Comparison of ENCODE assay signal across 11 cellular contexts in genomic region chr12:118188690-118189371, GRCh38. TPM values are rescaled to one million over a fixed set of nuclear protein-coding genes. Genes with fewer than 3 reads are reported as not detected.
DNase-seq lines count a peak whose midpoint lies in the region; ATAC-seq, FAIRE-seq and TF ChIP-seq lines count a peak whose summit lies in the region.
"Had no signal": no experiment of that assay in that cellular context is flagged by ENCODE, and none has a peak within 500 bp of the region (broad histone marks: within the 10 kb centered on the region; RNA-seq: fewer than 3 reads in every experiment).

No MANE protein-coding gene starts in this region.

- H3K9ac ChIP-seq in HepG2 (ENCODE audit: insufficient read depth, low read depth, low read length): no peak overlapping the region

- peaks cover 12% of the 10 kb centered on the region for H3K36me3 Mint-ChIP-seq in activated CD4-positive, alpha-beta memory T cell treated with anti-CD3 and anti-CD28 coated beads, Interleukin-2, amount 10 ng/mL, durations not matched to agents 7 days and 5 days (ENCODE audit: low read depth)
- H3K36me3 Mint-ChIP-seq in immature natural killer cell: peaks cover 0 to 11% (median 6%) of the 10 kb centered on the region in 3 donors

- H3K4me1 Mint-ChIP-seq in activated CD4-positive, alpha-beta memory T cell treated with anti-CD3 and anti-CD28 coated beads, Interleukin-2, amount 10 ng/mL, durations not matched to agents 7 days and 5 days: no peaks in the 10 kb centered on the region
- H3K4me1 Mint-ChIP-seq in immature natural killer cell: peaks cover 3 to 46% of the 10 kb centered on the region in 2 donors

- TF ChIP-seq POLR2A in HepG2 (IDR thresholded peaks at IDR 0.05; ENCODE audit: insufficient read depth in 1 of 2, low read depth in 2 of 2, low read length in 2 of 2) (no peak), right lobe of liver (IDR thresholded peaks at IDR 0.05) (no peak), erythroblast (IDR thresholded peaks at IDR 0.05; ENCODE audit: low read length) (no peak)

- H3K36me3 ChIP-seq in HepG2 (replicated peaks in 1 of 2; ENCODE audit: control insufficient read depth in 1 of 2, insufficient read depth in 2 of 2, low read length in 2 of 2): 0 out of 5 replicates have a peak, but pooled peaks cover 0 to 3% of the 10 kb centered on the region in 2 experiments
- H3K36me3 ChIP-seq in right lobe of liver: no peaks in the 10 kb centered on the region

- H3K9me3 ChIP-seq in HepG2 (ENCODE audit: low read length) (no peaks in the 10 kb centered on the region), right lobe of liver (no peaks in the 10 kb centered on the region)

- 93% methylated on average over 10 of the region's 10 CpGs for WGBS in HepG2 (ENCODE audit: low lambda C conversion rate)
- 71% methylated on average over 10 of the region's 10 CpGs for WGBS in right lobe of liver (ENCODE audit: insufficient coverage, low coverage, low lambda C conversion rate, missing lambda C conversion rate)

- no peaks in the 10 kb centered on the region for H3K9me3 Mint-ChIP-seq in activated CD4-positive, alpha-beta memory T cell treated with anti-CD3 and anti-CD28 coated beads, Interleukin-2, amount 10 ng/mL, durations not matched to agents 7 days and 5 days
- H3K9me3 Mint-ChIP-seq in immature natural killer cell: no peaks in the 10 kb centered on the region
- H3K9me3 Mint-ChIP-seq: stimulated activated memory B cell treated with anti-CD40 and anti-IgM and Interleukin-4, amounts not matched to agents 10 μg/mL and 1 μg/mL and 100 μg/mL, for 72 hours had no signal

- no peaks in the 10 kb centered on the region for H3K79me2 ChIP-seq in HepG2 (ENCODE audit: insufficient read depth, low read length)

- no peaks in the 10 kb centered on the region for H3K4me1 ChIP-seq in HepG2 (ENCODE audit: insufficient read depth, low read length)
- peaks cover 0 to 2% (median 0%) of the 10 kb centered on the region in 4 donors for H3K4me1 ChIP-seq in right lobe of liver

- H3K4me3 ChIP-seq in HepG2 (replicated peaks in 1 of 3; ENCODE audit: insufficient read depth in 1 of 3, low read depth in 2 of 3, low read length in 3 of 3) (no peak overlapping the region), right lobe of liver (no peak overlapping the region)

- CTCF ChIA-PET in HepG2 (lab: Yijun Ruan, JAX; ENCODE audit: low intra/inter-chr PET ratio, low total read pairs): no interaction called here
- CTCF ChIA-PET in activated CD4-positive, alpha-beta memory T cell treated with anti-CD3 and anti-CD28 coated beads, Interleukin-2, amount 10 ng/mL, durations not matched to agents 7 days and 5 days (lab: Charles Lee): interaction anchor here (1.0 kb wide), 1 partner anchor 187 kb away, joined by 4 read pairs; the partner anchor contains the start of gene SUDS3

- BruUV-seq in HepG2 (replicated peaks; lab: Mats Ljungman, UMichigan): no TSS peak

- intact Hi-C loops in HepG2 (cut with micrococcal nuclease; ENCODE audit: unreplicated experiment) (no loop called here), right lobe of liver (cut with DNase I) (loop anchor here in 1 of 2 donors (10.0 kb wide), 1 partner anchor 186 kb away; the partner anchor contains the start of genes SUDS3 and TAOK3)

- no peak for DNase-seq in HepG2 (ENCODE audit: low spot score)
- DNase-seq in right lobe of liver: no peak
- peak; percentile 23 to 31 for DNase-seq in erythroblast (lab: John Stamatoyannopoulos, UW)
- peak; percentile 36 for DNase-seq in myocyte (ENCODE audit: low read depth)
- DNase-seq in activated CD4-positive, alpha-beta memory T cell treated with anti-CD3 and anti-CD28 coated beads, Interleukin-2, amount 10 ng/mL, durations not matched to agents 7 days and 5 days: no peak
- DNase-seq in immature natural killer cell: no peak
- DNase-seq in activated CD4-positive, alpha-beta T cell treated with anti-CD3 and anti-CD28 coated beads, Interleukin-2, amount 50 U/mL, for 48 hours: no peak
- DNase-seq: NCI-H1105 had no signal

- in situ Hi-C loops in HepG2 (cut with HindIII; ENCODE audit: extremely low pct_ligation_motif_present, low pct_unique_long_range_greater_than_20kb): no loop called here

- no peak for TF ChIP-seq EP300 in HepG2 (IDR thresholded peaks at IDR 0.05; ENCODE audit: low read depth in 2 of 2, low read length in 2 of 2)
- no peak for TF ChIP-seq EP300 in HepG2 (CRISPR knock-in tag; IDR thresholded peaks at IDR 0.05; ENCODE audit: borderline replicate concordance)

- H3K27me3 Mint-ChIP-seq in activated CD4-positive, alpha-beta memory T cell treated with anti-CD3 and anti-CD28 coated beads, Interleukin-2, amount 10 ng/mL, durations not matched to agents 7 days and 5 days: no peaks in the 10 kb centered on the region
- H3K27me3 Mint-ChIP-seq in immature natural killer cell (ENCODE audit: low read depth in 3 of 3): peaks cover 0 to 5% (median 0%) of the 10 kb centered on the region in 3 donors
- H3K27me3 Mint-ChIP-seq: stimulated activated memory B cell treated with anti-CD40 and anti-IgM and Interleukin-4, amounts not matched to agents 10 μg/mL and 1 μg/mL and 100 μg/mL, for 72 hours had no signal

- no peak overlapping the region for H3K27ac ChIP-seq in HepG2 (ENCODE audit: extremely low read length, insufficient read depth, low read length)
- no peak overlapping the region for H3K27ac ChIP-seq in right lobe of liver

- POLR2A ChIA-PET in HepG2 (lab: Yijun Ruan, JAX): no interaction called here
- POLR2A ChIA-PET in activated CD4-positive, alpha-beta memory T cell treated with anti-CD3 and anti-CD28 coated beads, Interleukin-2, amount 10 ng/mL, durations not matched to agents 7 days and 5 days (lab: Charles Lee): no interaction called here

- no peak for ATAC-seq in HepG2
- no peak for ATAC-seq in right lobe of liver
- ATAC-seq in HG03095 (IDR thresholded peaks at IDR 0.05; ENCODE audit: unreplicated experiment): no peak
- ATAC-seq: left lobe of liver; stimulated activated memory B cell treated with anti-CD40 and anti-IgM and Interleukin-4, amounts not matched to agents 10 μg/mL and 1 μg/mL and 100 μg/mL, for 72 hours had no signal

- H3K27me3 ChIP-seq in HepG2 (ENCODE audit: control insufficient read depth in 1 of 2, insufficient read depth in 2 of 2, low read length in 2 of 2): no peaks in the 10 kb centered on the region
- H3K27me3 ChIP-seq in right lobe of liver: no peaks in the 10 kb centered on the region

- no peak for TF ChIP-seq RAD21 in HepG2 (CRISPR knock-in tag; IDR thresholded peaks at IDR 0.05)

- TF ChIP-seq CTCF in HepG2 (CRISPR knock-in tag; IDR thresholded peaks at IDR 0.05): no peak
- TF ChIP-seq CTCF in right lobe of liver (IDR thresholded peaks at IDR 0.05): no peak

- FAIRE-seq in HepG2 (lab: Jason Lieb, UNC): no peak

- H3K27ac Mint-ChIP-seq in activated CD4-positive, alpha-beta memory T cell treated with anti-CD3 and anti-CD28 coated beads, Interleukin-2, amount 10 ng/mL, durations not matched to agents 7 days and 5 days: no peak overlapping the region
- H3K27ac Mint-ChIP-seq in immature natural killer cell: no peak overlapping the region

- H3K4me2 ChIP-seq in HepG2 (ENCODE audit: low read depth, low read length): no peak overlapping the region

- H4K20me1 ChIP-seq in HepG2 (ENCODE audit: insufficient read depth, low read length): no peaks in the 10 kb centered on the region

- H3K4me3 Mint-ChIP-seq in activated CD4-positive, alpha-beta memory T cell treated with anti-CD3 and anti-CD28 coated beads, Interleukin-2, amount 10 ng/mL, durations not matched to agents 7 days and 5 days: no peak overlapping the region
- no peak overlapping the region for H3K4me3 Mint-ChIP-seq in immature natural killer cell
- H3K4me3 Mint-ChIP-seq: stimulated activated memory B cell treated with anti-CD40 and anti-IgM and Interleukin-4, amounts not matched to agents 10 μg/mL and 1 μg/mL and 100 μg/mL, for 72 hours had no signal

- no peak overlapping the region for H2AFZ ChIP-seq in HepG2 (ENCODE audit: low read length)

TF ChIP-seq in HepG2, 621 proteins besides CTCF, POLR2A, EP300 and RAD21:
- TF ChIP-seq ARNT2 (CRISPR knock-in tag; IDR thresholded peaks at IDR 0.05; ENCODE audit: low read depth): no peak
- TF ChIP-seq ATF7 (IDR thresholded peaks at IDR 0.05): peak; percentile 81
- TF ChIP-seq ATF7 (CRISPR knock-in tag; IDR thresholded peaks at IDR 0.05): no peak
- no peak for TF ChIP-seq MTA1 (CRISPR knock-in tag; IDR thresholded peaks at IDR 0.05; ENCODE audit: borderline replicate concordance)

RNA-seq across cellular contexts. Expression of gene PEBP1, which starts 52.9 kb away (rescaled TPM):
- total RNA-seq in HepG2 (2016; rRNA removed; fragmentation: Illumina TruSeq; extraction: Trizol): 1,505 and 1,984 TPM in 2 replicates
- 232 and 262 TPM in 2 replicates for total RNA-seq in HepG2 (2016; cell fraction: cytosol; rRNA removed; fragmentation: Illumina TruSeq; extraction: Trizol; ENCODE audit: low read depth)
- total RNA-seq in HepG2 (2016; cell fraction: insoluble cytoplasmic fraction; rRNA removed; fragmentation: Illumina TruSeq; extraction: Trizol): 1,559 and 1,992 TPM in 2 replicates
- total RNA-seq in HepG2 (2016; cell fraction: membrane; rRNA removed; fragmentation: Illumina TruSeq; extraction: Trizol): 553 and 634 TPM in 2 replicates
- total RNA-seq in HepG2 (2016; cell fraction: nucleus; rRNA removed; fragmentation: Illumina TruSeq; extraction: Trizol): 497 and 536 TPM in 2 replicates
- 437 and 538 TPM in 2 replicates for polyA plus RNA-seq in HepG2 (2011; rRNA removed)
- 477 and 485 TPM in 2 replicates for polyA plus RNA-seq in HepG2 (2011; cell fraction: cytosol; rRNA removed)
- 199 and 209 TPM in 2 replicates for polyA plus RNA-seq in HepG2 (2011; cell fraction: nucleus; rRNA removed)
- 511 and 820 TPM in 2 replicates for polyA plus RNA-seq in HepG2 (2012)
- 248 and 308 TPM in 2 replicates for polyA plus RNA-seq in HepG2 (2016; cell fraction: cytosol; fragmentation: Illumina TruSeq; extraction: Trizol; ENCODE audit: low read depth)
- 2,115 and 2,133 TPM in 2 replicates for polyA plus RNA-seq in HepG2 (2016; cell fraction: insoluble cytoplasmic fraction; fragmentation: Illumina TruSeq; extraction: Trizol; ENCODE audit: low read depth)
- polyA plus RNA-seq in HepG2 (2016; cell fraction: membrane; fragmentation: Illumina TruSeq; extraction: Trizol; ENCODE audit: low read depth): 458 and 518 TPM in 2 replicates
- 949 and 989 TPM in 2 replicates for polyA plus RNA-seq in HepG2 (2016; cell fraction: nucleus; fragmentation: Illumina TruSeq; extraction: Trizol; ENCODE audit: insufficient read depth, low read depth)
- 240 and 331 TPM in 2 replicates for polyA minus RNA-seq in HepG2 (2011; rRNA and poly(A)+ RNA removed; ENCODE audit: low replicate concordance)
- polyA minus RNA-seq in HepG2 (2011; cell fraction: cytosol; rRNA and poly(A)+ RNA removed): 182 and 185 TPM in 2 replicates
- 52.4 and 60.3 TPM in 2 replicates for polyA minus RNA-seq in HepG2 (2011; cell fraction: nucleus; rRNA and poly(A)+ RNA removed)
- total RNA-seq in right lobe of liver: 100 to 1,000 TPM; 511 to 916 (median 654) TPM
- total RNA-seq in myocyte: 315 and 316 TPM in 2 replicates
- 263 TPM for polyA plus RNA-seq in myocyte (2012)
- total RNA-seq in activated CD4-positive, alpha-beta memory T cell treated with anti-CD3 and anti-CD28 coated beads, Interleukin-2, amount 10 ng/mL, durations not matched to agents 7 days and 5 days: 10 to 100 TPM; 75.5 to 76.7 TPM
- polyA plus RNA-seq in immature natural killer cell: 100 to 1,000 TPM; 145 to 163 (median 161) TPM

Comparison
In these comparisons a context has a peak if more than half of its experiments do, and no peak if none do; other contexts are left out.
1. DNase-seq: peak in erythroblast (2 of 2) and myocyte (single experiment); none in HepG2 (single experiment), right lobe of liver (0 of 3), activated CD4-positive, alpha-beta memory T cell treated with anti-CD3 and anti-CD28 coated beads, Interleukin-2, amount 10 ng/mL, durations not matched to agents 7 days and 5 days (single experiment), immature natural killer cell (0 of 3) and activated CD4-positive, alpha-beta T cell treated with anti-CD3 and anti-CD28 coated beads, Interleukin-2, amount 50 U/mL, for 48 hours (0 of 2).